In genomic region chr4:11488657-11489448, GRCh38 we compare ENCODE assay signal across 13 cellular contexts.
DNase-seq lines count a peak whose midpoint lies in the region; ATAC-seq, FAIRE-seq and TF ChIP-seq lines count a peak whose summit lies in the region.
"Had no signal": no experiment of that assay in that cellular context is flagged by ENCODE, and none has a peak within 500 bp of the region (broad histone marks: within the 10 kb centered on the region; RNA-seq: fewer than 3 reads in every experiment).

No MANE protein-coding gene starts in this region.

- no peak overlapping the region for H3K56ac ChIP-seq in H1 (replicated peaks; ENCODE audit: insufficient read length, low read depth, low read length)

- H3K23ac ChIP-seq in H1 (ENCODE audit: insufficient read length): no peak overlapping the region

- H4K8ac ChIP-seq in H1 (ENCODE audit: extremely low read depth, insufficient read depth, low read length): no peak overlapping the region

- H2BK5ac ChIP-seq in H1 (ENCODE audit: low read depth, low read length): no peak overlapping the region

- no peak overlapping the region for H4K5ac ChIP-seq in H1 (ENCODE audit: insufficient read length, low read depth, low read length)

- no peak overlapping the region for H2BK12ac ChIP-seq in H1 (ENCODE audit: low read depth, low read length)

- H3K4me1 Mint-ChIP-seq in stimulated activated naive CD8-positive, alpha-beta T cell treated with anti-CD3 and anti-CD28 coated beads, Interleukin-15, amount 100 ng/mL, for 72 hours: peaks cover 21% of the 10 kb centered on the region

- DNase-seq in stimulated activated naive CD8-positive, alpha-beta T cell treated with anti-CD3 and anti-CD28 coated beads, Interleukin-15, Interleukin-2, amounts not matched to agents 100 U/mL and 50 U/mL, for 24 hours: no peak
- DNase-seq in stimulated activated naive CD8-positive, alpha-beta T cell treated with anti-CD3 and anti-CD28 coated beads, Interleukin-15, amount 100 ng/mL, for 72 hours: no peak
- DNase-seq in OCI-M1 (lab: John Stamatoyannopoulos, UW) (peak; percentile 31), H1 (ENCODE audit: low read depth in 1 of 2, low spot score in 2 of 2) (no peak), NCI-H2196 treated with DMSO at 0.1 percent for 48 hours (lab: John Stamatoyannopoulos, UW; ENCODE audit: unreplicated experiment) (no peak), H54 (ENCODE audit: insufficient read length, low spot score) (no peak)
- DNase-seq: activated CD4-positive, alpha-beta memory T cell treated with anti-CD3 and anti-CD28 coated beads, Interleukin-2, amount 10 ng/mL, durations not matched to agents 7 days and 5 days; activated naive CD4-positive, alpha-beta T cell; AML-193; DMS153; HFFc6 had no signal

- TF ChIP-seq CTCF in H1 (IDR thresholded peaks at IDR 0.05; ENCODE audit: control extremely low read depth in 1 of 3, insufficient read depth in 1 of 3, low read depth in 1 of 3, low read length in 3 of 3): peak; percentile 10 to 30 (median 14); a peak in 2 of 4 replicates

- H3K79me1 ChIP-seq in H1 (ENCODE audit: low read depth, low read length): no peaks in the 10 kb centered on the region

- no peaks in the 10 kb centered on the region for H3K9me3 ChIP-seq in H1 (ENCODE audit: insufficient read depth in 2 of 2, low read depth in 1 of 2, low read length in 1 of 2)

- CTCF ChIA-PET in H1 (lab: Charles Lee; ENCODE audit: partially characterized antibody): interaction anchor here (0.9 to 1.9 kb wide), 3 partner anchors 13 to 41 kb away, joined by 3 to 5 read pairs (median 3); no protein-coding TSS in a partner anchor

- no peak overlapping the region for H3K27ac Mint-ChIP-seq in stimulated activated naive CD8-positive, alpha-beta T cell treated with anti-CD3 and anti-CD28 coated beads, Interleukin-15, amount 100 ng/mL, for 72 hours
- H3K27ac Mint-ChIP-seq: activated CD4-positive, alpha-beta memory T cell treated with anti-CD3 and anti-CD28 coated beads, Interleukin-2, amount 10 ng/mL, durations not matched to agents 7 days and 5 days; HFFc6 had no signal

- no peak overlapping the region for H3K4ac ChIP-seq in H1 (replicated peaks; ENCODE audit: insufficient read length, low read depth, low read length)

- H3K27ac ChIP-seq in H1 (ENCODE audit: low read depth, low read length): no peak overlapping the region

- H3K4me2 ChIP-seq in H1 (ENCODE audit: insufficient read depth in 1 of 2, low read depth in 2 of 2, low read length in 2 of 2): no peak overlapping the region

- no peak overlapping the region for H2BK120ac ChIP-seq in H1 (replicated peaks; ENCODE audit: low read depth, low read length)

- H3K27me3 ChIP-seq in H1 (replicated peaks in 1 of 4; ENCODE audit: control insufficient read depth in 3 of 4, extremely low read depth in 1 of 4, insufficient read depth in 3 of 4, low read length in 3 of 4): no peaks in the 10 kb centered on the region

- no peak overlapping the region for H2BK20ac ChIP-seq in H1 (ENCODE audit: low read length)

- H3K4me1 ChIP-seq in H1 (replicated peaks in 1 of 4; ENCODE audit: control insufficient read depth in 3 of 4, insufficient read depth in 4 of 4, low read length in 3 of 4): no peaks in the 10 kb centered on the region

- H3K36me3 ChIP-seq in H1 (ENCODE audit: control insufficient read depth in 2 of 4, insufficient read depth in 4 of 4, low read length in 3 of 4): no peaks in the 10 kb centered on the region

- H2AFZ ChIP-seq in H1 (ENCODE audit: low read length): no peak overlapping the region

- no peak overlapping the region for H3K18ac ChIP-seq in H1 (ENCODE audit: extremely low read depth, low read length)

- FAIRE-seq in H1 (lab: Jason Lieb, UNC) (no peak), H54 (lab: Jason Lieb, UNC) (no peak)

- H3K23me2 ChIP-seq in H1 (ENCODE audit: low read depth, low read length): no peaks in the 10 kb centered on the region

- TF ChIP-seq RAD21 in H1 (IDR thresholded peaks at IDR 0.05 in 1 of 2, conservative IDR thresholded peaks at IDR 0.05 in 1 of 2; ENCODE audit: low read depth in 2 of 2, low read length in 2 of 2): peak; percentile 33 to 52; a peak in 3 of 4 replicates

- no peaks in the 10 kb centered on the region for H3K27me3 Mint-ChIP-seq in stimulated activated naive CD8-positive, alpha-beta T cell treated with anti-CD3 and anti-CD28 coated beads, Interleukin-15, amount 100 ng/mL, for 72 hours
- H3K27me3 Mint-ChIP-seq: activated CD4-positive, alpha-beta memory T cell treated with anti-CD3 and anti-CD28 coated beads, Interleukin-2, amount 10 ng/mL, durations not matched to agents 7 days and 5 days had no signal

- no peak for TF ChIP-seq EP300 in H1 (IDR thresholded peaks at IDR 0.05; ENCODE audit: borderline replicate concordance in 1 of 2, low read depth in 2 of 2, low read length in 2 of 2)

- H4K91ac ChIP-seq in H1 (replicated peaks; ENCODE audit: insufficient read length, low read length): no peak overlapping the region

- no peak overlapping the region for H3K9ac ChIP-seq in H1 (replicated peaks in 1 of 4; ENCODE audit: extremely low read depth in 1 of 4, low read depth in 3 of 4, low read length in 3 of 4)

- no peaks in the 10 kb centered on the region for H3K79me2 ChIP-seq in H1 (ENCODE audit: control insufficient read depth in 1 of 2, insufficient read depth in 2 of 2, low read length in 2 of 2)

- no peak overlapping the region for H2AK5ac ChIP-seq in H1 (ENCODE audit: low read depth, low read length)

- no peak for TF ChIP-seq POLR2A in H1 (IDR thresholded peaks at IDR 0.05; ENCODE audit: control extremely low read depth in 1 of 2, low read depth in 2 of 2, low read length in 2 of 2)
- TF ChIP-seq POLR2A in H54 (IDR thresholded peaks at IDR 0.05; ENCODE audit: low read depth, low read length): no peak

- H2BK15ac ChIP-seq in H1 (ENCODE audit: low read length): no peak overlapping the region

- H3K4me3 Mint-ChIP-seq in stimulated activated naive CD8-positive, alpha-beta T cell treated with anti-CD3 and anti-CD28 coated beads, Interleukin-15, amount 100 ng/mL, for 72 hours: no peak overlapping the region
- H3K4me3 Mint-ChIP-seq: activated CD4-positive, alpha-beta memory T cell treated with anti-CD3 and anti-CD28 coated beads, Interleukin-2, amount 10 ng/mL, durations not matched to agents 7 days and 5 days; HFFc6 had no signal

- H3K9me3 Mint-ChIP-seq in stimulated activated naive CD8-positive, alpha-beta T cell treated with anti-CD3 and anti-CD28 coated beads, Interleukin-15, amount 100 ng/mL, for 72 hours: peaks cover 6 to 8% of the 10 kb centered on the region in 2 donors
- H3K9me3 Mint-ChIP-seq: activated CD4-positive, alpha-beta memory T cell treated with anti-CD3 and anti-CD28 coated beads, Interleukin-2, amount 10 ng/mL, durations not matched to agents 7 days and 5 days had no signal

- POLR2A ChIA-PET in H1 (lab: Charles Lee; ENCODE audit: partially characterized antibody): no interaction called here

- 79% methylated on average over 6 of the region's 6 CpGs; no CpG with 5 or more reads in 1 of the 2 experiments for WGBS in H1 (ENCODE audit: extremely low coverage in 1 of 2, insufficient coverage in 1 of 2, insufficient read length in 1 of 2, insufficient replicate concordance in 2 of 2, low coverage in 1 of 2, low lambda C conversion rate in 2 of 2, missing lambda C conversion rate in 1 of 2), 2 experiments

- no peak overlapping the region for H3K4me3 ChIP-seq in H1 (ENCODE audit: extremely low read depth in 1 of 4, insufficient read depth in 2 of 4, low read depth in 3 of 4, low read length in 4 of 4)

- peak; percentile 77 for ATAC-seq in stimulated activated naive CD8-positive, alpha-beta T cell treated with anti-CD3 and anti-CD28 coated beads, Interleukin-15, Interleukin-2, amounts not matched to agents 100 U/mL and 50 U/mL, for 24 hours
- no peak for ATAC-seq in stimulated activated naive CD8-positive, alpha-beta T cell treated with anti-CD3 and anti-CD28 coated beads, Interleukin-15, amount 100 ng/mL, for 72 hours
- ATAC-seq in HG02623 (IDR thresholded peaks at IDR 0.05; ENCODE audit: unreplicated experiment) (no peak), GM19455 (IDR thresholded peaks at IDR 0.05; ENCODE audit: unreplicated experiment) (no peak)

- H4K20me1 ChIP-seq in H1 (replicated peaks in 1 of 2; ENCODE audit: control insufficient read depth in 1 of 2, insufficient read depth in 2 of 2, low read length in 2 of 2): no peaks in the 10 kb centered on the region

- H3K14ac ChIP-seq in H1 (ENCODE audit: insufficient read length): no peak overlapping the region
